ENCODE assay signal across 1 cellular context in the genomic region with DNA sequence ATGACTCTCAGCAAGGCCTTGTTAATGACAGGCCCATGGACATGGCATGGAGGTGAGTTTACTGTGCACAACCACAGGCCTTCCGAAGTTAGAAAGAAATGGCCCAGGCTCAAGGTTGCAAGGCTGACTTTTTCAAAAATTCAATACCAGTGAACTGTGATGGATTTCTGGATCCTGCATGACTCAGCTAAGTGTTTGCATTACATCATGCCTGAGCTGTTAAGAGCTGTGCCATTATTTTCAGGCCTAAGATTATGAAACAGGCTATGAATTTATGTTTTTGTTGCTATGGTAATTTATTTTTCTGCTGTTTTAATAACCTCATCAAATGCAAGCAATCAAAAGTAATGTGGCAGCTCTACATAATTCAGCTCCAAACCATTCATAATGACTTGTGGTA.
TF ChIP-seq lines count a peak whose summit lies in the region.

No MANE protein-coding gene starts in this region.

TF ChIP-seq in SK-N-SH, 30 proteins besides CTCF, POLR2A, EP300 and RAD21 (continued from another document):
- TF ChIP-seq TAF1 (IDR thresholded peaks at IDR 0.05; ENCODE audit: borderline replicate concordance, low read depth, low read length) (no peak), FOSL2 (IDR thresholded peaks at IDR 0.05; ENCODE audit: borderline replicate concordance, low read depth) (no peak), GABPA (IDR thresholded peaks at IDR 0.05; ENCODE audit: low read depth) (no peak), YY1 (IDR thresholded peaks at IDR 0.05; ENCODE audit: low read depth) (no peak), TEAD4 (IDR thresholded peaks at IDR 0.05; ENCODE audit: borderline replicate concordance, insufficient read depth) (no peak), EZH2phosphoT487 (IDR thresholded peaks at IDR 0.05; ENCODE audit: borderline replicate concordance, low read depth) (no peak), RXRA (IDR thresholded peaks at IDR 0.05; ENCODE audit: borderline replicate concordance, low read depth) (no peak)
- TF ChIP-seq, protein P1, sequence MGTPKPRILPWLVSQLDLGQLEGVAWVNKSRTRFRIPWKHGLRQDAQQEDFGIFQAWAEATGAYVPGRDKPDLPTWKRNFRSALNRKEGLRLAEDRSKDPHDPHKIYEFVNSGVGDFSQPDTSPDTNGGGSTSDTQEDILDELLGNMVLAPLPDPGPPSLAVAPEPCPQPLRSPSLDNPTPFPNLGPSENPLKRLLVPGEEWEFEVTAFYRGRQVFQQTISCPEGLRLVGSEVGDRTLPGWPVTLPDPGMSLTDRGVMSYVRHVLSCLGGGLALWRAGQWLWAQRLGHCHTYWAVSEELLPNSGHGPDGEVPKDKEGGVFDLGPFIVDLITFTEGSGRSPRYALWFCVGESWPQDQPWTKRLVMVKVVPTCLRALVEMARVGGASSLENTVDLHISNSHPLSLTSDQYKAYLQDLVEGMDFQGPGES (IDR thresholded peaks at IDR 0.05; ENCODE audit: low read depth, low read length): no peak
